8 cellular contexts compared by ENCODE assay signal in the genomic region with DNA sequence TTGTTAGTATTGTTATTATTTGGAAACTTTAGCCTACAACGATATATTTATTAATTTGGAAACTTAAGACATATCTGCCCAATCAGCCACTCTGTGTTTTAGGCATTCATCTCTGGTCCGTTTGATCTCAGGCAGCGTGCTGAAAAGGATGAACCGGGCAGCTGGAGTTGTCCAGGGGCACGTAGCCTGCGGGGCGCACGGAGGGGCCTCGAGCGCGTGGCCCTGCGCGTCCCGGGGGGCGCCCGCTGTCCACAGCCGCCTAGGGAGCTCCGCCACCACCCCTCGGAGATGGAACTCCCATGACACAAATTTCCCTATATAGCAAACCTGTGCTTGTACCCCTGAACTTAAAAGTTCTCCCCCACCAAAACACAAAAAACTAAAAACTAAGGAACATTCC. TPM values are rescaled to one million over a fixed set of nuclear protein-coding genes. Genes with fewer than 3 reads are reported as not detected.
DNase-seq lines count a peak whose midpoint lies in the region; ATAC-seq and TF ChIP-seq lines count a peak whose summit lies in the region.

No MANE protein-coding gene starts in this region.

- DNase-seq in CD14-positive monocyte (ENCODE audit: low spot score), result no peak
- DNase-seq in Karpas-422, result no peak
- DNase-seq in dorsolateral prefrontal cortex, result no peak
- DNase-seq in nephron progenitor cell, result no peak
- no peak for DNase-seq in body of pancreas

- H4K20me1 ChIP-seq in Karpas-422 (ENCODE audit: insufficient read depth, low read depth, low read length), result no peaks in the 10 kb centered on the region

- peaks cover 0 to 3% (median under 1%) of the 10 kb centered on the region in 7 donors for H3K9me3 Mint-ChIP-seq in CD14-positive monocyte
- no peaks in the 10 kb centered on the region for H3K9me3 Mint-ChIP-seq in nephron progenitor cell

- H3K27ac ChIP-seq in Karpas-422 (ENCODE audit: low read length) (no peak overlapping the region), dorsolateral prefrontal cortex (no peak overlapping the region), body of pancreas (no peak overlapping the region)

- no peaks in the 10 kb centered on the region for H3K9me2 ChIP-seq in Karpas-422 (replicated peaks; ENCODE audit: insufficient read depth, low read length)

- no peaks in the 10 kb centered on the region for H3K36me3 Mint-ChIP-seq in CD14-positive monocyte
- H3K36me3 Mint-ChIP-seq in nephron progenitor cell (ENCODE audit: low read depth), result no peaks in the 10 kb centered on the region

- no peak overlapping the region for H3K9ac ChIP-seq in Karpas-422 (ENCODE audit: low read length)

- no peak for ATAC-seq in HG02870 (IDR thresholded peaks at IDR 0.05; ENCODE audit: unreplicated experiment)
- ATAC-seq in HG03175 (IDR thresholded peaks at IDR 0.05; ENCODE audit: unreplicated experiment), result no peak
- no peak for ATAC-seq in body of pancreas
- ATAC-seq in HG03025 (IDR thresholded peaks at IDR 0.05; ENCODE audit: low FRiP score, unreplicated experiment), result no peak

- no peak for TF ChIP-seq POLR2A in body of pancreas (IDR thresholded peaks at IDR 0.05)

- H2AFZ ChIP-seq in Karpas-422 (ENCODE audit: low read length), result peak overlapping the region; percentile 36; the same call in 1 of the 2 replicates

- H3K36me3 ChIP-seq in Karpas-422 (ENCODE audit: insufficient read depth, low read length), result no peaks in the 10 kb centered on the region
- no peaks in the 10 kb centered on the region for H3K36me3 ChIP-seq in body of pancreas (replicated peaks in 1 of 2; ENCODE audit: insufficient read depth in 1 of 2, low read depth in 2 of 2)

- H3K4me3 ChIP-seq in Karpas-422 (ENCODE audit: low read length), result no peak overlapping the region
- peak overlapping the region in 57 of 59 donors; percentile 31 to 71 (median 57) for H3K4me3 ChIP-seq in dorsolateral prefrontal cortex
- H3K4me3 ChIP-seq in body of pancreas, result no peak overlapping the region

- no peaks in the 10 kb centered on the region for H3K9me3 ChIP-seq in Karpas-422 (ENCODE audit: low read length)
- no peaks in the 10 kb centered on the region for H3K9me3 ChIP-seq in body of pancreas

- peaks cover 13 to 33% (median 30%) of the 10 kb centered on the region in 3 donors for H3K27me3 Mint-ChIP-seq in CD14-positive monocyte (ENCODE audit: low read depth in 3 of 3)
- H3K27me3 Mint-ChIP-seq in nephron progenitor cell (ENCODE audit: low read depth, poor library complexity), result peaks cover 16% of the 10 kb centered on the region

- H3K27ac Mint-ChIP-seq in CD14-positive monocyte (no peak overlapping the region), nephron progenitor cell (no peak overlapping the region)

- peaks cover 3% of the 10 kb centered on the region for H3K4me1 ChIP-seq in Karpas-422 (ENCODE audit: low read length)
- peaks cover 6% of the 10 kb centered on the region for H3K4me1 ChIP-seq in body of pancreas

- H3K4me1 Mint-ChIP-seq in CD14-positive monocyte, result peaks cover 2% of the 10 kb centered on the region
- peaks cover 38% of the 10 kb centered on the region for H3K4me1 Mint-ChIP-seq in nephron progenitor cell

- TF ChIP-seq CTCF in CD14-positive monocyte (IDR thresholded peaks at IDR 0.05) (no peak), dorsolateral prefrontal cortex (IDR thresholded peaks at IDR 0.05 in 54 of 56, conservative IDR thresholded peaks at IDR 0.05 in 2 of 56; ENCODE audit: low read depth in 1 of 56, partially characterized antibody in 56 of 56) (no peak), nephron progenitor cell (IDR thresholded peaks at IDR 0.05) (no peak), body of pancreas (IDR thresholded peaks at IDR 0.05) (no peak)

- H3K27me3 ChIP-seq in Karpas-422 (ENCODE audit: low read length) (no peaks in the 10 kb centered on the region), dorsolateral prefrontal cortex (peaks cover 0 to 14% (median 0%) of the 10 kb centered on the region in 45 donors), body of pancreas (no peaks in the 10 kb centered on the region)

- peak overlapping the region; percentile 68 for H3K4me2 ChIP-seq in Karpas-422 (ENCODE audit: low read depth, low read length, poor library complexity, severe bottlenecking)

- WGBS in body of pancreas, 2 donors, result 56 to 63% methylated on average over 19 of the region's 19 CpGs

- intact Hi-C loops in CD14-positive monocyte (cut with micrococcal nuclease) (loop anchor here in 1 of 2 donors (5.0 to 10.0 kb wide), 2 partner anchors 113 to 246 kb away; a partner anchor contains a TSS), dorsolateral prefrontal cortex (cut with DNase I) (loop anchor here (5.0 kb wide), 1 partner anchor 73 kb away; no protein-coding TSS in a partner anchor), body of pancreas (cut with DNase I) (no loop called here)

- H3K79me2 ChIP-seq in Karpas-422 (ENCODE audit: low read length), result no peaks in the 10 kb centered on the region

- peak overlapping the region; percentile 66 to 71 for H3K4me3 Mint-ChIP-seq in CD14-positive monocyte
- H3K4me3 Mint-ChIP-seq in nephron progenitor cell, result peak overlapping the region; percentile 64

RNA-seq across cellular contexts. Expression of a gene that starts 24.3 kb away (rescaled TPM):
- polyA plus RNA-seq in CD14-positive monocyte, result under 1 TPM in 1 of 2 donors, not detected in 1; 0.02 TPM
- 23.7 and 33.1 TPM in 2 replicates for total RNA-seq in Karpas-422 (2014; rRNA removed; shearing (Covaris generic); ENCODE audit: low replicate concordance)
- total RNA-seq in dorsolateral prefrontal cortex, result 1 to 10 TPM in 13 of 120 experiments, under 1 TPM in 88, not detected in 19; 0.03 to 5.4 (median 0.28) TPM
- total RNA-seq in body of pancreas, result under 1 TPM; under 0.01 to 0.33 TPM

Comparison
In these comparisons a context has a peak if more than half of its experiments do, and no peak if none do; other contexts are left out.
1. H3K4me3 ChIP-seq: peak in dorsolateral prefrontal cortex (57 of 59); none in Karpas-422 (single experiment) and body of pancreas (0 of 2).